Comparison of ENCODE assay signal across 16 cellular contexts in the genomic region with DNA sequence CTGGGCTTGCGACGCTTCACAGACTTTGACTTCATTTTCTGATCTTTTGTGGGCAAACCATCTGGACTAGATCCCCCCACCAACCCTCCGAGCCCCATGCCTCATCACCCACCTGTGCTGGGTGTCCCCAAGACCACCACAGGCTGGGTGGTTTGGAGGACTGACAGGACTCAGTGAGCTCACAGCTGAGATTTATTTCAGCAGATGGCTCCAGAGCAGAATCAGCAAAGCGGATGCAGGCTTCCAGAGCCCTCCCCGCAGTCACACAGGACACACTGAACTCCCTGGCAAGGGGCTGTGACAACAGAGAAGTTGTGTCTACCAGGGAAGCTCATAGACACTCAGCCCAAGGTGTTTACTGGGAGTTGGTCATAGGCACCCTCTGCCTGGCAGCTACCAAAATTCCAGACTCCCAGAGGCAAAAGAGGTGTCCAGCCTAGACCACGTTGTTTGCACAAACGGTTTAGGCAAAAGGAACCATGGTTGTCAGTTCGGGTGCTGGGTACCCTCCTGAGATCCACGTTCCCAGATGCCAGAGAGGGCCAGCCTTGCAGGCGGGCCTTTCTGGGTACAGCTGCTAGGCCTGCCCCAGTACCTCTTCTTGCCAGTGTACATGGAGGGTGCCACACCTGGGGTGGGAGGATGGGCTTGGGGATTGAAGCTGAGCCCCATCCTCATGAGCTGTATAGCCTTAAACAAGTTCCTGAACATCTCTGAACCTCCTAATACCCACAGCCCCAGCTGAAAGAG.
A peak's percentile ranks its signal among the peaks of the same experiment; 100 is the strongest.
DNase-seq lines count a peak whose midpoint lies in the region; ATAC-seq lines count a peak whose summit lies in the region.
"Had no signal": no experiment of that assay in that cellular context is flagged by ENCODE, and none has a peak within 500 bp of the region (broad histone marks: within the 10 kb centered on the region; RNA-seq: fewer than 3 reads in every experiment).

No MANE protein-coding gene starts in this region.

- peak overlapping the region; percentile 37 to 64 for H3K27ac Mint-ChIP-seq in activated naive CD4-positive, alpha-beta T cell treated with anti-CD3 and anti-CD28 coated beads, Interleukin-2, amount 50 U/mL, for 72 hours
- H3K27ac Mint-ChIP-seq: CD4-positive, CD25-positive, alpha-beta regulatory T cell had no signal

- H3K9ac ChIP-seq in neuronal stem cell (ENCODE audit: low read depth, low read length, poor library complexity), result no peak overlapping the region
- H3K9ac ChIP-seq: BLaER1 had no signal

- H3K36me3 ChIP-seq in neuronal stem cell (replicated peaks in 1 of 2; ENCODE audit: control insufficient read depth in 2 of 2, insufficient read depth in 2 of 2, low read length in 2 of 2) (peaks cover 17 to 70% of the 10 kb centered on the region in 2 donors), MG63 (no peaks in the 10 kb centered on the region; the same call in 1 of the 2 replicates)

- H4K91ac ChIP-seq in neuronal stem cell (ENCODE audit: low read depth, low read length, poor library complexity), result no peak overlapping the region

- H2AK5ac ChIP-seq in neuronal stem cell (ENCODE audit: low read depth, low read length), result no peak overlapping the region

- peak overlapping the region; percentile 26 for H3K27ac ChIP-seq in cingulate gyrus (ENCODE audit: low read depth, low read length)
- H3K27ac ChIP-seq in neuronal stem cell (replicated peaks; ENCODE audit: low read length), result no peak overlapping the region
- H3K27ac ChIP-seq: BLaER1 had no signal

- H4K8ac ChIP-seq in neuronal stem cell (ENCODE audit: low read depth, low read length), result no peak overlapping the region

- H2BK12ac ChIP-seq in neuronal stem cell (ENCODE audit: low read length), result no peak overlapping the region

- no peak overlapping the region for H2BK15ac ChIP-seq in neuronal stem cell (ENCODE audit: low read length)

- H3K9me3 ChIP-seq in neuronal stem cell (replicated peaks in 1 of 2; ENCODE audit: control insufficient read depth in 2 of 2, insufficient read depth in 1 of 2, low read depth in 1 of 2, low read length in 2 of 2) (no peaks in the 10 kb centered on the region), MG63 (no peaks in the 10 kb centered on the region)
- H3K9me3 ChIP-seq: BLaER1 had no signal

- ATAC-seq in activated naive CD4-positive, alpha-beta T cell treated with anti-CD3 and anti-CD28 coated beads, Interleukin-2, amount 50 U/mL, for 72 hours, result no peak
- ATAC-seq in GM19395 (IDR thresholded peaks at IDR 0.05; ENCODE audit: unreplicated experiment) (no peak), HG02970 (IDR thresholded peaks at IDR 0.05; ENCODE audit: low FRiP score, unreplicated experiment) (no peak)
- ATAC-seq: GM12878, GM23338 had no signal

- no peak overlapping the region for H3K4ac ChIP-seq in neuronal stem cell (ENCODE audit: low read length)

- no peak overlapping the region for H2AFZ ChIP-seq in neuronal stem cell (ENCODE audit: low read length)
- H2AFZ ChIP-seq: GM23338 had no signal

- H2BK120ac ChIP-seq in neuronal stem cell (ENCODE audit: low read depth, low read length), result no peak overlapping the region

- no peaks in the 10 kb centered on the region for H3K36me3 Mint-ChIP-seq in activated naive CD4-positive, alpha-beta T cell treated with anti-CD3 and anti-CD28 coated beads, Interleukin-2, amount 50 U/mL, for 72 hours

- H3K14ac ChIP-seq in neuronal stem cell (ENCODE audit: low read length), result peak overlapping the region; percentile 63

- H3K4me1 ChIP-seq in neuronal stem cell (ENCODE audit: control insufficient read depth in 2 of 2, insufficient read depth in 1 of 2, low read depth in 1 of 2, low read length in 2 of 2), result peaks cover 0 to 15% of the 10 kb centered on the region in 2 donors

- H2BK5ac ChIP-seq in neuronal stem cell (ENCODE audit: low read length), result no peak overlapping the region

- no peak for DNase-seq in activated naive CD4-positive, alpha-beta T cell treated with anti-CD3 and anti-CD28 coated beads, Interleukin-2, amount 50 U/mL, for 72 hours (ENCODE audit: low spot score in 2 of 2)
- DNase-seq in activated naive CD4-positive, alpha-beta T cell (lab: John Stamatoyannopoulos, UW), result no peak
- no peak for DNase-seq in neuronal stem cell (ENCODE audit: low spot score)
- DNase-seq in MG63, result no peak
- DNase-seq: 8988T; AML-193; Calu3; CD4-positive, CD25-positive, alpha-beta regulatory T cell; DMS 273 treated with DMSO at 0.1 percent for 48 hours; H9 had no signal

- H3K79me1 ChIP-seq in neuronal stem cell (ENCODE audit: low read depth, low read length), result peaks cover 2% of the 10 kb centered on the region

- peak overlapping the region; percentile 66 for H3K23ac ChIP-seq in neuronal stem cell (ENCODE audit: low read depth, low read length, poor library complexity)

- H3K9me3 Mint-ChIP-seq in activated naive CD4-positive, alpha-beta T cell treated with anti-CD3 and anti-CD28 coated beads, Interleukin-2, amount 50 U/mL, for 72 hours, result no peaks in the 10 kb centered on the region
- H3K9me3 Mint-ChIP-seq: CD4-positive, CD25-positive, alpha-beta regulatory T cell; GM23338; H9 had no signal

- no peak overlapping the region for H3K4me2 ChIP-seq in neuronal stem cell (ENCODE audit: insufficient read depth, low read length, poor library complexity, severe bottlenecking)
- H3K4me2 ChIP-seq: BLaER1, GM23338 had no signal

- no peak overlapping the region for H3K4me3 ChIP-seq in neuronal stem cell (ENCODE audit: low read length in 2 of 2)
- H3K4me3 ChIP-seq in MG63, result no peak overlapping the region
- H3K4me3 ChIP-seq: BLaER1, GM12878, GM23338 had no signal

- H3K18ac ChIP-seq in neuronal stem cell (ENCODE audit: low read length), result peak overlapping the region; percentile 68

- H3K27me3 ChIP-seq in neuronal stem cell (ENCODE audit: control insufficient read depth in 3 of 3, insufficient read depth in 3 of 3, low read depth in 1 of 3, low read length in 3 of 3) (no peaks in the 10 kb centered on the region), MG63 (no peaks in the 10 kb centered on the region)
- H3K27me3 ChIP-seq: BLaER1 had no signal

- no CpG with 5 or more reads among the region's 10 CpGs for whole genome bisulfite sequencing in neuronal stem cell (ENCODE audit: extremely low coverage in 2 of 2, insufficient read length in 2 of 2, insufficient replicate concordance in 1 of 2), 2 donors
